8 cellular contexts compared by ENCODE assay signal in genomic region chr9:128323192-128323730, GRCh38. TPM values are rescaled to one million over a fixed set of nuclear protein-coding genes. Genes with fewer than 3 reads are reported as not detected.
A peak's percentile ranks its signal among the peaks of the same experiment; 100 is the strongest.
DNase-seq lines count a peak whose midpoint lies in the region; ATAC-seq and TF ChIP-seq lines count a peak whose summit lies in the region.

No MANE protein-coding gene starts in this region.

- H3K4me2 ChIP-seq in MM.1S (ENCODE audit: low read depth, low read length), result peak overlapping the region; percentile 84

- peaks cover 19% of the 10 kb centered on the region for H3K4me1 Mint-ChIP-seq in nephron progenitor cell

- peaks cover 11% of the 10 kb centered on the region for H3F3A ChIP-seq in MM.1S (ENCODE audit: insufficient read depth, low read length)

- H3K9me2 ChIP-seq in MM.1S (replicated peaks; ENCODE audit: insufficient read depth, low read length), result no peaks in the 10 kb centered on the region

- peaks cover 47% of the 10 kb centered on the region for H3K79me2 ChIP-seq in MM.1S (ENCODE audit: low read length)

- TF ChIP-seq CTCF in MM.1S (IDR thresholded peaks at IDR 0.05; ENCODE audit: low read length) (no peak), nephron progenitor cell (IDR thresholded peaks at IDR 0.05) (no peak)

- H3K9me3 Mint-ChIP-seq in nephron progenitor cell, result no peaks in the 10 kb centered on the region

- peak; percentile 29 for DNase-seq in EL
- no peak for DNase-seq in MM.1S
- DNase-seq in dermis blood vessel endothelial cell, result peak; percentile 41
- no peak for DNase-seq in nephron progenitor cell
- DNase-seq in DMS153 (lab: John Stamatoyannopoulos, UW), result no peak

- H3K9ac ChIP-seq in MM.1S (ENCODE audit: low read length), result peak overlapping the region; percentile 88

- H3K36me3 Mint-ChIP-seq in nephron progenitor cell (ENCODE audit: low read depth), result peaks cover 13% of the 10 kb centered on the region

- peak overlapping the region; percentile 78 for H3K27ac Mint-ChIP-seq in nephron progenitor cell

- ATAC-seq in HG03280 (IDR thresholded peaks at IDR 0.05; ENCODE audit: unreplicated experiment) (no peak), GM21528 (IDR thresholded peaks at IDR 0.05; ENCODE audit: low FRiP score, unreplicated experiment) (no peak), GM18498 (IDR thresholded peaks at IDR 0.05; ENCODE audit: unreplicated experiment) (no peak)

- no peaks in the 10 kb centered on the region for H4K20me1 ChIP-seq in MM.1S (ENCODE audit: insufficient read depth, low read length)

- H2AFZ ChIP-seq in MM.1S (ENCODE audit: low read length), result peak overlapping the region; percentile 84

- H3K27me3 ChIP-seq in MM.1S (replicated peaks; ENCODE audit: insufficient read depth, low read length), result no peaks in the 10 kb centered on the region

- no peaks in the 10 kb centered on the region for H3K9me3 ChIP-seq in MM.1S (replicated peaks; ENCODE audit: insufficient read depth, low read length)

- peaks cover 11% of the 10 kb centered on the region for H3K4me1 ChIP-seq in MM.1S (ENCODE audit: low read length)

- H3K4me3 Mint-ChIP-seq in nephron progenitor cell, result peak overlapping the region; percentile 97

- peak overlapping the region; percentile 87 for H3K27ac ChIP-seq in MM.1S (ENCODE audit: low read length)

- H3K27me3 Mint-ChIP-seq in nephron progenitor cell (ENCODE audit: low read depth, poor library complexity), result peaks cover 4% of the 10 kb centered on the region

- H3K4me3 ChIP-seq in MM.1S (ENCODE audit: low read length), result peak overlapping the region; percentile 84

- no peaks in the 10 kb centered on the region for H3K36me3 ChIP-seq in MM.1S (replicated peaks; ENCODE audit: insufficient read depth, low read length)

RNA-seq across cellular contexts. Expression of gene COQ4, which starts 0.6 kb away (rescaled TPM):
- total RNA-seq in dermis blood vessel endothelial cell, result 29.2 and 35.6 TPM in 2 replicates

RNA-seq across cellular contexts. Expression of gene TRUB2, which starts 1.0 kb away (rescaled TPM):
- 16.2 and 24.9 TPM in 2 replicates for total RNA-seq in dermis blood vessel endothelial cell

RNA-seq across cellular contexts. Expression of gene SLC27A4, which starts 17.1 kb away (rescaled TPM):
- total RNA-seq in dermis blood vessel endothelial cell, result 34.5 and 38.8 TPM in 2 replicates

RNA-seq across cellular contexts. Expression of gene SWI5, which starts 47.2 kb away (rescaled TPM):
- 26.9 and 29.1 TPM in 2 replicates for total RNA-seq in dermis blood vessel endothelial cell

RNA-seq across cellular contexts. Expression of gene GOLGA2, which starts 47.5 kb away (rescaled TPM):
- total RNA-seq in dermis blood vessel endothelial cell, result 68.6 and 76.2 TPM in 2 replicates

Comparison
In these comparisons a context has a peak if more than half of its experiments do, and no peak if none do; other contexts are left out.
1. DNase-seq: peak in EL (single experiment) and dermis blood vessel endothelial cell (single experiment); none in MM.1S (single experiment), nephron progenitor cell (single experiment) and DMS153 (single experiment).